1 cellular context compared by ENCODE assay signal in the genomic region with DNA sequence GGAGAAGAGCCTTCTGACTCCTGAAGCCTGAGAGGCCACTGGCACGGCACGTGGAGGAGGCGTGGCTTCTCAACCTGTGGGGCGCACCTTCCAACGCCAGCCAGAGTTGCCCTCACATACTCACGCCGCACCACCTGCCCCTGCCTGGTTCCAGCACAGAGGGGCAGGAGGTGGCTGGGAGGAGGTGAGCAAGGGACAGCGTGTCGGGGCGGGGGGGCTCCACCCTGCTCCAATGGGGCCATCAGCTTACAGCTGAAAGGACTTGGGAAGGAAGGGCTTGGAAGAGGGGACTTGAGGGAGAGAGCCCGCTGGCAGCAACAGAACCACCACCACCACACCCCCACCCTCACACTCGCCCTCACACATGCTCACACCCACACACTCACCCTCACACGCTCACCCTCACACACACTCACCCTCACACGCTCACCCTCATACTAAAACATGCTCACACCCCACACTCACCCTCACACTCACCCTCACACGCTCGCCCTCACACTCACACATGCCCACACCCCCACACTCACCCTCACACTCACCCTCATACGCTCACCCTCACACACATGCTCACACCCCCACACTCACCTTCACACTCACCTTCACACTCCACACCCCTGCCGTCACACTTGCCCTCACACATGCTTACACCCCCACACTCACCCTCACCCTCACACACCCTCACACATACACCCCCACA.
A peak's percentile ranks its signal among the peaks of the same experiment; 100 is the strongest.
TF ChIP-seq lines count a peak whose summit lies in the region.

No MANE protein-coding gene starts in this region.

TF ChIP-seq in GM12878, 131 proteins besides CTCF, POLR2A, EP300 and RAD21 (continued from another document):
- TF ChIP-seq, protein P1, sequence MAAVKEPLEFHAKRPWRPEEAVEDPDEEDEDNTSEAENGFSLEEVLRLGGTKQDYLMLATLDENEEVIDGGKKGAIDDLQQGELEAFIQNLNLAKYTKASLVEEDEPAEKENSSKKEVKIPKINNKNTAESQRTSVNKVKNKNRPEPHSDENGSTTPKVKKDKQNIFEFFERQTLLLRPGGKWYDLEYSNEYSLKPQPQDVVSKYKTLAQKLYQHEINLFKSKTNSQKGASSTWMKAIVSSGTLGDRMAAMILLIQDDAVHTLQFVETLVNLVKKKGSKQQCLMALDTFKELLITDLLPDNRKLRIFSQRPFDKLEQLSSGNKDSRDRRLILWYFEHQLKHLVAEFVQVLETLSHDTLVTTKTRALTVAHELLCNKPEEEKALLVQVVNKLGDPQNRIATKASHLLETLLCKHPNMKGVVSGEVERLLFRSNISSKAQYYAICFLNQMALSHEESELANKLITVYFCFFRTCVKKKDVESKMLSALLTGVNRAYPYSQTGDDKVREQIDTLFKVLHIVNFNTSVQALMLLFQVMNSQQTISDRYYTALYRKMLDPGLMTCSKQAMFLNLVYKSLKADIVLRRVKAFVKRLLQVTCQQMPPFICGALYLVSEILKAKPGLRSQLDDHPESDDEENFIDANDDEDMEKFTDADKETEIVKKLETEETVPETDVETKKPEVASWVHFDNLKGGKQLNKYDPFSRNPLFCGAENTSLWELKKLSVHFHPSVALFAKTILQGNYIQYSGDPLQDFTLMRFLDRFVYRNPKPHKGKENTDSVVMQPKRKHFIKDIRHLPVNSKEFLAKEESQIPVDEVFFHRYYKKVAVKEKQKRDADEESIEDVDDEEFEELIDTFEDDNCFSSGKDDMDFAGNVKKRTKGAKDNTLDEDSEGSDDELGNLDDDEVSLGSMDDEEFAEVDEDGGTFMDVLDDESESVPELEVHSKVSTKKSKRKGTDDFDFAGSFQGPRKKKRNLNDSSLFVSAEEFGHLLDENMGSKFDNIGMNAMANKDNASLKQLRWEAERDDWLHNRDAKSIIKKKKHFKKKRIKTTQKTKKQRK (IDR thresholded peaks at IDR 0.05; ENCODE audit: low read depth, low read length): no peak
- TF ChIP-seq SMC3 (IDR thresholded peaks at IDR 0.05; ENCODE audit: borderline replicate concordance, low read length) (no peak), ZNF24 (IDR thresholded peaks at IDR 0.05) (no peak), JUND (IDR thresholded peaks at IDR 0.05; ENCODE audit: low read depth, low read length) (no peak), BCL11A (IDR thresholded peaks at IDR 0.05; ENCODE audit: low read depth, low read length) (no peak), KLF5 (IDR thresholded peaks at IDR 0.05; ENCODE audit: partially characterized antibody) (no peak), TCF3 (IDR thresholded peaks at IDR 0.05; ENCODE audit: borderline replicate concordance, insufficient read depth, low read depth, low read length) (peak; percentile 65; the same call in 1 of the 2 replicates), POLR2AphosphoS5 (IDR thresholded peaks at IDR 0.05; ENCODE audit: low read length) (no peak), IKZF1 (conservative IDR thresholded peaks at IDR 0.05) (no peak)
- TF ChIP-seq, protein P2, sequence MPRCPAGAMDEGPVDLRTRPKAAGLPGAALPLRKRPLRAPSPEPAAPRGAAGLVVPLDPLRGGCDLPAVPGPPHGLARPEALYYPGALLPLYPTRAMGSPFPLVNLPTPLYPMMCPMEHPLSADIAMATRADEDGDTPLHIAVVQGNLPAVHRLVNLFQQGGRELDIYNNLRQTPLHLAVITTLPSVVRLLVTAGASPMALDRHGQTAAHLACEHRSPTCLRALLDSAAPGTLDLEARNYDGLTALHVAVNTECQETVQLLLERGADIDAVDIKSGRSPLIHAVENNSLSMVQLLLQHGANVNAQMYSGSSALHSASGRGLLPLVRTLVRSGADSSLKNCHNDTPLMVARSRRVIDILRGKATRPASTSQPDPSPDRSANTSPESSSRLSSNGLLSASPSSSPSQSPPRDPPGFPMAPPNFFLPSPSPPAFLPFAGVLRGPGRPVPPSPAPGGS (IDR thresholded peaks at IDR 0.05; ENCODE audit: borderline replicate concordance, insufficient read depth, low read depth, low read length, poor library complexity, severe bottlenecking): peak; percentile 81
- TF ChIP-seq, protein P3, sequence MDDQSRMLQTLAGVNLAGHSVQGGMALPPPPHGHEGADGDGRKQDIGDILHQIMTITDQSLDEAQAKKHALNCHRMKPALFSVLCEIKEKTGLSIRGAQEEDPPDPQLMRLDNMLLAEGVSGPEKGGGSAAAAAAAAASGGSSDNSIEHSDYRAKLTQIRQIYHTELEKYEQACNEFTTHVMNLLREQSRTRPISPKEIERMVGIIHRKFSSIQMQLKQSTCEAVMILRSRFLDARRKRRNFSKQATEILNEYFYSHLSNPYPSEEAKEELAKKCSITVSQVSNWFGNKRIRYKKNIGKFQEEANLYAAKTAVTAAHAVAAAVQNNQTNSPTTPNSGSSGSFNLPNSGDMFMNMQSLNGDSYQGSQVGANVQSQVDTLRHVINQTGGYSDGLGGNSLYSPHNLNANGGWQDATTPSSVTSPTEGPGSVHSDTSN (IDR thresholded peaks at IDR 0.05; ENCODE audit: insufficient replicate concordance, low read depth, low read length): peak; percentile 25
TF ChIP-seq in GM12878: peak in this region for 3.
